Comparison of ENCODE assay signal across 11 cellular contexts in the genomic region with DNA sequence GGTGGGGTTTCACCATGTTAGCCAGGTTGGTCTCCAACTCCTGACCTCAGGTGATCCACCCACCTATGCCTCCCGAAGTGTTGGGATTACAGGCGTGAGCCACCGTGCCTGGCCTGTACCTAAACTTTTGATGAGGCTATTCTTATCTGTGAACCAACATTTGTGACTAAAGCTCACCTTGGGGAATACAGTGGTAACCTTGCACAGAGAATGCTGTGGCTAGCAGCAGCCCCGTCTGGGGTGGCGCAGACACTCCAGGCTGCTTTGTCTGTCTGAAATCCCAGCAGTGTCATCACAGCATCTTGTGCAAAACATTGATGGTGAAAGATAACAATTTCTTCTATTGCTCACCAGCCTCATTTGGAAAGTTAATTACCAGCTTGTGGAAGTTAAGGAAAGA. TPM values are rescaled to one million over a fixed set of nuclear protein-coding genes. Genes with fewer than 3 reads are reported as not detected.
A peak's percentile ranks its signal among the peaks of the same experiment; 100 is the strongest.
DNase-seq lines count a peak whose midpoint lies in the region; ATAC-seq and TF ChIP-seq lines count a peak whose summit lies in the region.
"Had no signal": no experiment of that assay in that cellular context is flagged by ENCODE, and none has a peak within 500 bp of the region (broad histone marks: within the 10 kb centered on the region; RNA-seq: fewer than 3 reads in every experiment).

No MANE protein-coding gene starts in this region.

- H4K91ac ChIP-seq in mesenchymal stem cell (ENCODE audit: low read length), result no peak overlapping the region

- no peak overlapping the region for H3K9ac ChIP-seq in mesenchymal stem cell (ENCODE audit: low read length)

- no peak overlapping the region for H3K4ac ChIP-seq in mesenchymal stem cell (ENCODE audit: low read depth in 1 of 2, low read length in 2 of 2)

- H3K23ac ChIP-seq in mesenchymal stem cell (ENCODE audit: low read length in 2 of 2), result no peak overlapping the region

- no peak overlapping the region for H2BK12ac ChIP-seq in mesenchymal stem cell (ENCODE audit: low read length in 2 of 2)

- H3K4me2 ChIP-seq in mesenchymal stem cell (ENCODE audit: low read length, poor library complexity, severe bottlenecking), result no peak overlapping the region

- H3K14ac ChIP-seq in mesenchymal stem cell (ENCODE audit: low read length in 2 of 2), result no peak overlapping the region

- no peak overlapping the region for H2BK120ac ChIP-seq in mesenchymal stem cell (ENCODE audit: low read depth, low read length)

- H3K27ac ChIP-seq in CD4-positive, CD25-positive, alpha-beta regulatory T cell (ENCODE audit: insufficient read depth, low read length, poor library complexity, severe bottlenecking), result peak overlapping the region; percentile 24
- H3K27ac ChIP-seq in mesenchymal stem cell (ENCODE audit: low read length, poor library complexity, severe bottlenecking) (no peak overlapping the region), uterus (no peak overlapping the region), tibial artery (no peak overlapping the region)
- H3K27ac ChIP-seq: breast epithelium had no signal

- H3K27ac Mint-ChIP-seq in CD4-positive, CD25-positive, alpha-beta regulatory T cell, result peak overlapping the region; percentile 80 to 92 (median 87)
- H3K27ac Mint-ChIP-seq in activated T-helper 1 cell treated with anti-CD3 and anti-CD28 coated beads, Interleukin-12 subunit alpha, Interleukin-12 subunit beta, Interleukin-2, Interleukin-4 antibody, amounts not matched to agents 30 ng/mL and 10 ng/mL and 1 ng/mL, durations not matched to agents 14 hours and 24 hours and 36 hours, result peak overlapping the region; percentile 28

- no peak overlapping the region for H2AK5ac ChIP-seq in mesenchymal stem cell (ENCODE audit: low read length, severe bottlenecking)

- H3K9me3 Mint-ChIP-seq in CD4-positive, CD25-positive, alpha-beta regulatory T cell, result no peaks in the 10 kb centered on the region
- no peaks in the 10 kb centered on the region for H3K9me3 Mint-ChIP-seq in activated T-helper 1 cell treated with anti-CD3 and anti-CD28 coated beads, Interleukin-12 subunit alpha, Interleukin-12 subunit beta, Interleukin-2, Interleukin-4 antibody, amounts not matched to agents 30 ng/mL and 10 ng/mL and 1 ng/mL, durations not matched to agents 14 hours and 24 hours and 36 hours

- H3K4me1 Mint-ChIP-seq in CD4-positive, CD25-positive, alpha-beta regulatory T cell, result peaks cover 0 to 43% (median 28%) of the 10 kb centered on the region in 4 donors
- peaks cover 45% of the 10 kb centered on the region for H3K4me1 Mint-ChIP-seq in activated T-helper 1 cell treated with anti-CD3 and anti-CD28 coated beads, Interleukin-12 subunit alpha, Interleukin-12 subunit beta, Interleukin-2, Interleukin-4 antibody, amounts not matched to agents 30 ng/mL and 10 ng/mL and 1 ng/mL, durations not matched to agents 14 hours and 24 hours and 36 hours (ENCODE audit: low read depth)

- no peak overlapping the region for H2AFZ ChIP-seq in mesenchymal stem cell (ENCODE audit: low read depth, low read length)

- no peak overlapping the region for H3K18ac ChIP-seq in mesenchymal stem cell (ENCODE audit: low read depth in 1 of 2, low read length in 2 of 2)

- TF ChIP-seq CTCF in uterus (IDR thresholded peaks at IDR 0.05) (no peak), tibial artery (IDR thresholded peaks at IDR 0.05) (no peak)

- H3K36me3 Mint-ChIP-seq in CD4-positive, CD25-positive, alpha-beta regulatory T cell, result no peaks in the 10 kb centered on the region
- H3K36me3 Mint-ChIP-seq in activated T-helper 1 cell treated with anti-CD3 and anti-CD28 coated beads, Interleukin-12 subunit alpha, Interleukin-12 subunit beta, Interleukin-2, Interleukin-4 antibody, amounts not matched to agents 30 ng/mL and 10 ng/mL and 1 ng/mL, durations not matched to agents 14 hours and 24 hours and 36 hours (ENCODE audit: low read depth), result peaks cover 6% of the 10 kb centered on the region

- H3K36me3 ChIP-seq in CD4-positive, CD25-positive, alpha-beta regulatory T cell (ENCODE audit: control insufficient read depth, insufficient read depth, low read length), result no peaks in the 10 kb centered on the region
- H3K36me3 ChIP-seq in mesenchymal stem cell (ENCODE audit: control insufficient read depth in 1 of 2, insufficient read depth in 2 of 2, low read depth in 1 of 2, low read length in 2 of 2) (no peaks in the 10 kb centered on the region), uterus (no peaks in the 10 kb centered on the region), tibial artery (no peaks in the 10 kb centered on the region)
- H3K36me3 ChIP-seq: breast epithelium had no signal

- H3K79me1 ChIP-seq in mesenchymal stem cell (replicated peaks; ENCODE audit: low read length, poor library complexity, severe bottlenecking), result peaks cover 8% of the 10 kb centered on the region

- no peak overlapping the region for H2BK5ac ChIP-seq in mesenchymal stem cell (ENCODE audit: low read depth, low read length, poor library complexity, severe bottlenecking)

- H3K4me3 Mint-ChIP-seq in CD4-positive, CD25-positive, alpha-beta regulatory T cell, result peak overlapping the region in 2 of 4 donors; percentile 15 to 44
- peak overlapping the region; percentile 50 for H3K4me3 Mint-ChIP-seq in activated T-helper 1 cell treated with anti-CD3 and anti-CD28 coated beads, Interleukin-12 subunit alpha, Interleukin-12 subunit beta, Interleukin-2, Interleukin-4 antibody, amounts not matched to agents 30 ng/mL and 10 ng/mL and 1 ng/mL, durations not matched to agents 14 hours and 24 hours and 36 hours

- H2BK15ac ChIP-seq in mesenchymal stem cell (ENCODE audit: low read depth, poor library complexity, severe bottlenecking), result no peak overlapping the region

- no peak overlapping the region for H4K8ac ChIP-seq in mesenchymal stem cell (ENCODE audit: low read length)

- ATAC-seq in CD4-positive, CD25-positive, alpha-beta regulatory T cell (ENCODE audit: low read depth in 2 of 2), result peak; percentile 35 to 37
- ATAC-seq in HG02852 (IDR thresholded peaks at IDR 0.05; ENCODE audit: unreplicated experiment), result no peak

- peak in 2 of 3 donors; percentile 6 to 21 for DNase-seq in CD4-positive, CD25-positive, alpha-beta regulatory T cell
- DNase-seq in T-helper 22 cell (ENCODE audit: low read depth) (peak; percentile 52), mesenchymal stem cell (peak; percentile 5), uterus (no peak), tibial artery (no peak), ureter (ENCODE audit: low spot score) (no peak)
- DNase-seq in activated T-helper 1 cell treated with anti-CD3 and anti-CD28 coated beads, Interleukin-12 subunit alpha, Interleukin-12 subunit beta, Interleukin-2, Interleukin-4 antibody, amounts not matched to agents 30 ng/mL and 10 ng/mL and 1 ng/mL, durations not matched to agents 14 hours and 24 hours and 36 hours (ENCODE audit: low spot score), result peak; percentile 44

- H3K27me3 Mint-ChIP-seq in CD4-positive, CD25-positive, alpha-beta regulatory T cell, result no peaks in the 10 kb centered on the region
- H3K27me3 Mint-ChIP-seq in activated T-helper 1 cell treated with anti-CD3 and anti-CD28 coated beads, Interleukin-12 subunit alpha, Interleukin-12 subunit beta, Interleukin-2, Interleukin-4 antibody, amounts not matched to agents 30 ng/mL and 10 ng/mL and 1 ng/mL, durations not matched to agents 14 hours and 24 hours and 36 hours (ENCODE audit: insufficient read depth), result no peaks in the 10 kb centered on the region

- intact Hi-C loops in activated T-helper 1 cell treated with anti-CD3 and anti-CD28 coated beads, Interleukin-12 subunit alpha, Interleukin-12 subunit beta, Interleukin-2, Interleukin-4 antibody, amounts not matched to agents 30 ng/mL and 10 ng/mL and 1 ng/mL, durations not matched to agents 14 hours and 24 hours and 36 hours (cut with micrococcal nuclease), result loop anchor here (1.0 to 5.0 kb wide), 4 partner anchors 8 to 275 kb away; partner anchors contain the start of genes CMTM8 and DYNC1LI1
- intact Hi-C loops in uterus (cut with DNase I; ENCODE audit: low total_unique reads) (loop anchor here (10.0 kb wide), 1 partner anchor 177 kb away; no protein-coding TSS in a partner anchor), tibial artery (cut with DNase I; ENCODE audit: low total_unique reads) (loop anchor here (5.0 kb wide), 1 partner anchor 170 kb away; no protein-coding TSS in a partner anchor)

- 87% methylated on average over 5 of the region's 5 CpGs for WGBS in mesenchymal stem cell

- no peak overlapping the region for H3K4me3 ChIP-seq in CD4-positive, CD25-positive, alpha-beta regulatory T cell (ENCODE audit: low read depth, low read length)
- H3K4me3 ChIP-seq in mesenchymal stem cell (ENCODE audit: insufficient read depth in 1 of 2, low read depth in 1 of 2, low read length in 2 of 2), result no peak overlapping the region
- no peak overlapping the region for H3K4me3 ChIP-seq in uterus
- no peak overlapping the region for H3K4me3 ChIP-seq in tibial artery
- H3K4me3 ChIP-seq: breast epithelium had no signal

- H3K4me1 ChIP-seq in CD4-positive, CD25-positive, alpha-beta regulatory T cell (ENCODE audit: control insufficient read depth, insufficient read depth, low read length, poor library complexity, severe bottlenecking), result peaks cover 25% of the 10 kb centered on the region
- no peaks in the 10 kb centered on the region for H3K4me1 ChIP-seq in mesenchymal stem cell (ENCODE audit: control insufficient read depth, insufficient read depth, low read depth, low read length)
- no peaks in the 10 kb centered on the region for H3K4me1 ChIP-seq in uterus
- H3K4me1 ChIP-seq in tibial artery, result no peaks in the 10 kb centered on the region
- H3K4me1 ChIP-seq: breast epithelium had no signal

- no peak for TF ChIP-seq POLR2A in uterus (IDR thresholded peaks at IDR 0.05)

- H3K9me3 ChIP-seq in CD4-positive, CD25-positive, alpha-beta regulatory T cell (ENCODE audit: control insufficient read depth in 2 of 2, low read length in 2 of 2), result no peaks in the 10 kb centered on the region
- H3K9me3 ChIP-seq in mesenchymal stem cell (ENCODE audit: control insufficient read depth, low read length), result no peaks in the 10 kb centered on the region
- no peaks in the 10 kb centered on the region for H3K9me3 ChIP-seq in uterus
- H3K9me3 ChIP-seq in tibial artery, result no peaks in the 10 kb centered on the region
- H3K9me3 ChIP-seq: breast epithelium had no signal

- H3K27me3 ChIP-seq in CD4-positive, CD25-positive, alpha-beta regulatory T cell (ENCODE audit: control insufficient read depth, insufficient read depth, low read length), result no peaks in the 10 kb centered on the region
- H3K27me3 ChIP-seq in mesenchymal stem cell (ENCODE audit: control insufficient read depth in 1 of 2, insufficient read depth in 1 of 2, low read length in 2 of 2) (peaks cover 0 to 2% of the 10 kb centered on the region in 2 experiments), uterus (no peaks in the 10 kb centered on the region), tibial artery (no peaks in the 10 kb centered on the region)
- H3K27me3 ChIP-seq: breast epithelium had no signal

RNA-seq across cellular contexts. Expression of gene CMTM8, which starts 58.9 kb away (rescaled TPM):
- 6.0 TPM for total RNA-seq in CD4-positive, CD25-positive, alpha-beta regulatory T cell
- polyA plus RNA-seq in CD4-positive, CD25-positive, alpha-beta regulatory T cell, result 10 to 100 TPM in 3 of 4 donors, 1 to 10 TPM in 1; 5.8 to 14.6 (median 13.3) TPM
- 5.0 and 5.7 TPM in 2 replicates for total RNA-seq in activated T-helper 1 cell treated with anti-CD3 and anti-CD28 coated beads, Interleukin-12 subunit alpha, Interleukin-12 subunit beta, Interleukin-2, Interleukin-4 antibody, amounts not matched to agents 30 ng/mL and 10 ng/mL and 1 ng/mL, durations not matched to agents 14 hours and 24 hours and 36 hours
- 0.39 TPM for polyA plus RNA-seq in mesenchymal stem cell (2013, experiment 1 of 2)
- 0.59 TPM for polyA plus RNA-seq in mesenchymal stem cell (2013, experiment 2 of 2)
- total RNA-seq in uterus, result 1 to 10 TPM; 1.5 to 4.7 (median 2.5) TPM
- 5.7 TPM for total RNA-seq in ureter
- total RNA-seq: IMR-90 had no signal
- polyA plus RNA-seq: neural cell had no signal

Comparison
In these comparisons a context has a peak if more than half of its experiments do, and no peak if none do; other contexts are left out.
1. DNase-seq: peak in CD4-positive, CD25-positive, alpha-beta regulatory T cell (2 of 3), T-helper 22 cell (single experiment), activated T-helper 1 cell treated with anti-CD3 and anti-CD28 coated beads, Interleukin-12 subunit alpha, Interleukin-12 subunit beta, Interleukin-2, Interleukin-4 antibody, amounts not matched to agents 30 ng/mL and 10 ng/mL and 1 ng/mL, durations not matched to agents 14 hours and 24 hours and 36 hours (single experiment) and mesenchymal stem cell (single experiment); none in uterus (0 of 2), tibial artery (0 of 2) and ureter (single experiment).